Comparison of ENCODE assay signal across 1 cellular context in genomic region chr13:39006371-39007111, GRCh38.
TF ChIP-seq lines count a peak whose summit lies in the region.

No MANE protein-coding gene starts in this region.

TF ChIP-seq in HEK293, 187 proteins besides CTCF, POLR2A, EP300 and RAD21 (continued from another document):
- TF ChIP-seq ZNF362 (tag by site-specific recombination; IDR thresholded peaks at IDR 0.05) (peak; percentile 98), KLF1 (tag by site-specific recombination; IDR thresholded peaks at IDR 0.05) (0 out of 2 replicates have a peak, but pooled peaks have one; percentile 18), ZNF394 (tag by site-specific recombination; IDR thresholded peaks at IDR 0.05; ENCODE audit: borderline replicate concordance) (peak; percentile 43; the same call in 1 of the 2 replicates), ZNF600 (tag by site-specific recombination; IDR thresholded peaks at IDR 0.05) (peak; percentile 37; the same call in 1 of the 2 replicates), ZNF280D (tag by site-specific recombination; IDR thresholded peaks at IDR 0.05) (peak; percentile 13; the same call in 1 of the 2 replicates), ZFHX2 (tag by site-specific recombination; conservative IDR thresholded peaks at IDR 0.05) (peak; percentile 68), WT1 (tag by site-specific recombination; IDR thresholded peaks at IDR 0.05) (peak; percentile 9; the same call in 1 of the 2 replicates), PRDM1 (tag by site-specific recombination; IDR thresholded peaks at IDR 0.05) (peak; percentile 61), ZNF324 (tag by site-specific recombination; IDR thresholded peaks at IDR 0.05) (0 out of 2 replicates have a peak, but pooled peaks have one; percentile 52), EGR2 (tag by site-specific recombination; IDR thresholded peaks at IDR 0.05; ENCODE audit: low read depth) (peak; percentile 60), ZBTB26 (tag by site-specific recombination; optimal IDR thresholded peaks at IDR 0.05) (peak; percentile 69)
